Comparison of ENCODE assay signal across 27 cellular contexts in the genomic region with DNA sequence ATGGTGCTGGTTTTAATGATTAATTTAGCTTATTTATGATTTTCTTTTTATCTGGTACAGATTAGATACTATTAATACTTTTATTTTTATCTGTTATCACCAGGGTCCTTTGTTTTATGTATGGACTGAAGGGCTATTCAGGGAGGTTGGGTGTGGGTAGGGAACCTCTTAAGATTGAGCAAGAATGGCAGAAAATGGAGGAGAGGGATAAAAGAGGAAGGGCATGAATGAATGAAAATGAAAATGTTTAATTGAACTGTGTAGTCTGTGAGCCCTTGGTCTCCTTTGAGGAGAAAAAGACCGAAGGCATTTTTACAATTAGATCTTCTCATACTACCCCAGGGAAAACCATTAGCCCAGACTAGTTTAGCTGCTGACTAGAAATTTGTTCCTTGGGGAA.
DNase-seq lines count a peak whose midpoint lies in the region; ATAC-seq, FAIRE-seq and TF ChIP-seq lines count a peak whose summit lies in the region.
"Had no signal": no experiment of that assay in that cellular context is flagged by ENCODE, and none has a peak within 500 bp of the region (broad histone marks: within the 10 kb centered on the region; RNA-seq: fewer than 3 reads in every experiment).

No MANE protein-coding gene starts in this region.

- H3K9ac ChIP-seq in SK-N-MC (ENCODE audit: insufficient read length), result peak overlapping the region; percentile 1
- H3K9ac ChIP-seq: KMS-11 had no signal

- H3K4me1 ChIP-seq in aorta (ENCODE audit: control insufficient read depth in 1 of 2, insufficient read depth in 2 of 2, low read length in 2 of 2), result no peaks in the 10 kb centered on the region
- H3K4me1 ChIP-seq: A549 had no signal

- H3K36me3 ChIP-seq in SK-N-MC (ENCODE audit: insufficient read depth, low read length) (no peaks in the 10 kb centered on the region; the same call in 1 of the 2 replicates), aorta (ENCODE audit: control insufficient read depth in 1 of 2, insufficient read depth in 2 of 2, low read length in 1 of 2) (no peaks in the 10 kb centered on the region)
- H3K36me3 ChIP-seq: SJSA1 had no signal

- ATAC-seq in sciatic nerve, result peak; percentile 36
- ATAC-seq in aorta (ENCODE audit: low FRiP score), result no peak
- no peak for ATAC-seq in GM18505 (IDR thresholded peaks at IDR 0.05; ENCODE audit: unreplicated experiment)
- no peak for ATAC-seq in GM21619 (IDR thresholded peaks at IDR 0.05; ENCODE audit: unreplicated experiment)
- ATAC-seq: A549; CD8-positive, alpha-beta T cell; HCT116; PC-3; T-cell had no signal

- no peak for DNase-seq in GM19239 (ENCODE audit: insufficient read length, low spot score)
- DNase-seq in NOMO-1 (lab: John Stamatoyannopoulos, UW; ENCODE audit: unreplicated experiment in 2 of 2), result peak; percentile 64 to 84
- DNase-seq in SK-N-MC (ENCODE audit: low read depth, low spot score), result no peak
- no peak for DNase-seq in sciatic nerve (ENCODE audit: low spot score)
- DNase-seq in aorta, result no peak
- DNase-seq: C1 segment of cervical spinal cord; Caco-2; CD8-positive, alpha-beta T cell; MV-4-11; NCI-H1105 treated with DMSO at 0.1 percent for 48 hours; NCI-H2029; NCI-H446; NCI-H524 treated with DMSO at 0.1 percent for 48 hours; NCI-H774; NK-92 treated with Interleukin-12 subunit alpha and Interleukin-12 subunit beta, amount 100 ng/mL, for 24 hours; PC-3; Right ventricle myocardium superior; T-cell had no signal

- H3K9me3 ChIP-seq in SK-N-MC (ENCODE audit: low read depth, low read length), result no peaks in the 10 kb centered on the region; the same call in 1 of the 2 replicates
- H3K9me3 ChIP-seq in aorta (ENCODE audit: control insufficient read depth, low read length), result no peaks in the 10 kb centered on the region
- H3K9me3 ChIP-seq: A549, Caco-2, SJSA1 had no signal

- peak overlapping the region; percentile 41 for H3K4me3 ChIP-seq in SK-N-MC
- no peak overlapping the region for H3K4me3 ChIP-seq in aorta (ENCODE audit: low read length in 2 of 2)
- H3K4me3 ChIP-seq: A549, SJSA1 had no signal

- H3K27ac ChIP-seq in SK-N-MC (peak overlapping the region; percentile 79), aorta (ENCODE audit: low read depth in 1 of 2, low read length in 2 of 2) (no peak overlapping the region)
- H3K27ac ChIP-seq: A549, HL-60, KMS-11, SJSA1 had no signal

- 88 to 91% methylated on average over 1 of the region's 1 CpG for WGBS in aorta, 2 donors

- no peaks in the 10 kb centered on the region for H3K27me3 ChIP-seq in aorta (ENCODE audit: control insufficient read depth in 1 of 2, insufficient read depth in 2 of 2, low read length in 1 of 2)
- H3K27me3 ChIP-seq: SJSA1 had no signal

- no peak for TF ChIP-seq POLR2A in GM18505 (IDR thresholded peaks at IDR 0.05; ENCODE audit: borderline replicate concordance, extremely low read depth, insufficient read depth, insufficient read length)

- intact Hi-C loops in sciatic nerve (cut with DNase I) (no loop called here), aorta (cut with DNase I) (no loop called here)

- FAIRE-seq in GM19239 (lab: Jason Lieb, UNC), result peak; percentile 76
- FAIRE-seq: A549, G401.6, H1 had no signal

Comparison
In these comparisons a context has a peak if more than half of its experiments do, and no peak if none do; other contexts are left out.
1. DNase-seq: peak in NOMO-1 (2 of 2); none in GM19239 (single experiment), SK-N-MC (single experiment), sciatic nerve (single experiment) and aorta (0 of 2).